ENCODE assay signal across 17 cellular contexts in genomic region chr1:230792691-230793462, GRCh38. TPM values are rescaled to one million over a fixed set of nuclear protein-coding genes. Genes with fewer than 3 reads are reported as not detected.
DNase-seq lines count a peak whose midpoint lies in the region; ATAC-seq and TF ChIP-seq lines count a peak whose summit lies in the region.
"Had no signal": no experiment of that assay in that cellular context is flagged by ENCODE, and none has a peak within 500 bp of the region (broad histone marks: within the 10 kb centered on the region; RNA-seq: fewer than 3 reads in every experiment).

No MANE protein-coding gene starts in this region.

- no peak overlapping the region for H3K27ac Mint-ChIP-seq in type B pancreatic cell
- H3K27ac Mint-ChIP-seq: activated T-cell treated with anti-CD3 and anti-CD28 coated beads, Interleukin-2, amount 50 U/mL, for 72 hours; stimulated activated naive CD8-positive, alpha-beta T cell treated with anti-CD3 and anti-CD28 coated beads, Interleukin-15, Interleukin-2, amounts not matched to agents 100 ng/mL and 50 ng/mL, for 24 hours; WTC11 had no signal

- no peak overlapping the region for H3K27ac ChIP-seq in SK-N-SH (ENCODE audit: low read depth in 2 of 2, low read length in 1 of 2)
- H3K27ac ChIP-seq: lower lobe of right lung, pancreas had no signal

- H2AFZ ChIP-seq in SK-N-SH (ENCODE audit: low read depth), result no peak overlapping the region

- H3K36me3 ChIP-seq in SK-N-SH (replicated peaks in 1 of 2; ENCODE audit: control insufficient read depth in 1 of 2, insufficient read depth in 2 of 2, low read length in 1 of 2), result no peaks in the 10 kb centered on the region
- H3K36me3 ChIP-seq: lower lobe of right lung, pancreas had no signal

- no peak for ATAC-seq in SK-N-SH treated with all-trans-retinoic acid at 6 μM for 48 hours
- ATAC-seq in sciatic nerve, result no peak
- ATAC-seq: activated T-cell treated with anti-CD3 and anti-CD28 coated beads, Interleukin-2, amount 50 U/mL, for 72 hours; lower lobe of right lung; WTC11 had no signal

- H3K9me3 Mint-ChIP-seq in type B pancreatic cell, result no peaks in the 10 kb centered on the region
- H3K9me3 Mint-ChIP-seq: activated T-cell treated with anti-CD3 and anti-CD28 coated beads, Interleukin-2, amount 50 U/mL, for 72 hours; stimulated activated naive CD8-positive, alpha-beta T cell treated with anti-CD3 and anti-CD28 coated beads, Interleukin-15, Interleukin-2, amounts not matched to agents 100 ng/mL and 50 ng/mL, for 24 hours; WTC11 had no signal

- no peak overlapping the region for H3K9ac ChIP-seq in SK-N-SH

- H3K9me3 ChIP-seq in SK-N-SH, result no peaks in the 10 kb centered on the region
- H3K9me3 ChIP-seq: lower lobe of right lung, pancreas had no signal

- POLR2A ChIA-PET in SK-N-SH (lab: Yijun Ruan, JAX), result no interaction called here

- no peak overlapping the region for H3K4me2 ChIP-seq in SK-N-SH

- H3K9me2 ChIP-seq in SK-N-SH, result no peaks in the 10 kb centered on the region

- TF ChIP-seq CTCF in SK-N-SH (IDR thresholded peaks at IDR 0.05) (no peak; the same call in 1 of the 2 replicates), epithelial cell of proximal tubule (conservative IDR thresholded peaks at IDR 0.05; ENCODE audit: low read depth, low read length) (peak; percentile 32), type B pancreatic cell (conservative IDR thresholded peaks at IDR 0.05) (peak; percentile 40)

- WGBS in SK-N-SH (ENCODE audit: low lambda C conversion rate), result 70% methylated on average over 12 of the region's 13 CpGs

- no peak for TF ChIP-seq EP300 in SK-N-SH (IDR thresholded peaks at IDR 0.05; ENCODE audit: borderline replicate concordance in 1 of 2, low read depth in 1 of 2, low read length in 1 of 2)

- H3F3A ChIP-seq in SK-N-SH (replicated peaks; ENCODE audit: insufficient read depth), result no peaks in the 10 kb centered on the region

- H3K4me3 Mint-ChIP-seq in type B pancreatic cell, result no peak overlapping the region
- H3K4me3 Mint-ChIP-seq: activated T-cell treated with anti-CD3 and anti-CD28 coated beads, Interleukin-2, amount 50 U/mL, for 72 hours; stimulated activated naive CD8-positive, alpha-beta T cell treated with anti-CD3 and anti-CD28 coated beads, Interleukin-15, Interleukin-2, amounts not matched to agents 100 ng/mL and 50 ng/mL, for 24 hours; WTC11 had no signal

- no peaks in the 10 kb centered on the region for H4K20me1 ChIP-seq in SK-N-SH (ENCODE audit: insufficient read depth)

- no peaks in the 10 kb centered on the region for H3K4me1 ChIP-seq in SK-N-SH (ENCODE audit: control insufficient read depth in 1 of 2, insufficient read depth in 2 of 2, low read depth in 1 of 2, low read length in 1 of 2)
- H3K4me1 ChIP-seq: lower lobe of right lung, pancreas had no signal

- H3K4me3 ChIP-seq in SK-N-SH (ENCODE audit: low read depth in 2 of 2, low read length in 1 of 2) (no peak overlapping the region), epithelial cell of proximal tubule (ENCODE audit: low read depth, low read length) (no peak overlapping the region)
- H3K4me3 ChIP-seq: lower lobe of right lung, pancreas had no signal

- no peaks in the 10 kb centered on the region for H3K36me3 Mint-ChIP-seq in type B pancreatic cell
- H3K36me3 Mint-ChIP-seq: WTC11 had no signal

- intact Hi-C loops in sciatic nerve (cut with DNase I), result loop anchor here (10.0 kb wide), 1 partner anchor 422 kb away; no protein-coding TSS in a partner anchor

- H3K27me3 ChIP-seq in SK-N-SH (ENCODE audit: insufficient read depth), result no peaks in the 10 kb centered on the region
- H3K27me3 ChIP-seq: pancreas had no signal

- DNase-seq in SK-N-SH (no peak), NCI-H69 (lab: John Stamatoyannopoulos, UW) (peak; percentile 41), epithelial cell of proximal tubule (ENCODE audit: low read depth) (no peak), type B pancreatic cell (ENCODE audit: extremely low spot score, unreplicated experiment) (peak; percentile 62), NCI-H345 treated with DMSO at 0.1 percent for 48 hours (lab: John Stamatoyannopoulos, UW; ENCODE audit: unreplicated experiment) (no peak), NCI-H1048 (lab: John Stamatoyannopoulos, UW) (no peak), sciatic nerve (ENCODE audit: low spot score) (no peak)
- DNase-seq: activated T-cell treated with anti-CD3 and anti-CD28 coated beads, Interleukin-2, amount 50 U/mL, for 72 hours; glutamatergic neuron; lower lobe of right lung; NCI-H226; pancreas; SHP77 treated with DMSO at 0.1 percent for 48 hours; stimulated activated CD4-positive, alpha-beta T cell treated with anti-CD3 and anti-CD28 coated beads, Interleukin-4, amount 100 ng/mL, for 1 hour had no signal

- peaks cover 11% of the 10 kb centered on the region for H3K4me1 Mint-ChIP-seq in type B pancreatic cell (ENCODE audit: unreplicated experiment)
- H3K4me1 Mint-ChIP-seq: WTC11 had no signal

- no peaks in the 10 kb centered on the region for H3K79me2 ChIP-seq in SK-N-SH (ENCODE audit: insufficient read depth)

- CTCF ChIA-PET in SK-N-SH (lab: Yijun Ruan, JAX), result interaction anchor here (0.6 to 1.0 kb wide), 3 partner anchors 9 to 151 kb away, joined by 3 read pairs; no protein-coding TSS in a partner anchor

- no peaks in the 10 kb centered on the region for H3K27me3 Mint-ChIP-seq in type B pancreatic cell

- TF ChIP-seq RAD21 in SK-N-SH (IDR thresholded peaks at IDR 0.05; ENCODE audit: low read length), result peak; percentile 38

TF ChIP-seq in SK-N-SH, 30 proteins besides CTCF, POLR2A, EP300 and RAD21 (continues in another document):
- TF ChIP-seq TEAD4 (IDR thresholded peaks at IDR 0.05; ENCODE audit: borderline replicate concordance, insufficient read depth) (no peak), POLR2AphosphoS5 (IDR thresholded peaks at IDR 0.05; ENCODE audit: low read depth, low read length) (no peak), NFIC (IDR thresholded peaks at IDR 0.05; ENCODE audit: borderline replicate concordance) (no peak), MAX (IDR thresholded peaks at IDR 0.05; ENCODE audit: low read depth) (no peak), TCF12 (IDR thresholded peaks at IDR 0.05) (no peak), RCOR1 (IDR thresholded peaks at IDR 0.05; ENCODE audit: low read length) (no peak), NRF1 (IDR thresholded peaks at IDR 0.05; ENCODE audit: low read depth, low read length) (no peak), SIN3A (IDR thresholded peaks at IDR 0.05; ENCODE audit: borderline replicate concordance, low read depth, low read length) (no peak)
- TF ChIP-seq, protein P1, sequence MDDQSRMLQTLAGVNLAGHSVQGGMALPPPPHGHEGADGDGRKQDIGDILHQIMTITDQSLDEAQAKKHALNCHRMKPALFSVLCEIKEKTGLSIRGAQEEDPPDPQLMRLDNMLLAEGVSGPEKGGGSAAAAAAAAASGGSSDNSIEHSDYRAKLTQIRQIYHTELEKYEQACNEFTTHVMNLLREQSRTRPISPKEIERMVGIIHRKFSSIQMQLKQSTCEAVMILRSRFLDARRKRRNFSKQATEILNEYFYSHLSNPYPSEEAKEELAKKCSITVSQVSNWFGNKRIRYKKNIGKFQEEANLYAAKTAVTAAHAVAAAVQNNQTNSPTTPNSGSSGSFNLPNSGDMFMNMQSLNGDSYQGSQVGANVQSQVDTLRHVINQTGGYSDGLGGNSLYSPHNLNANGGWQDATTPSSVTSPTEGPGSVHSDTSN (IDR thresholded peaks at IDR 0.05), result no peak

TF ChIP-seq in SK-N-SH treated with all-trans-retinoic acid at 6 μM for 48 hours, 23 proteins besides CTCF, POLR2A, EP300 and RAD21:
- no peak for TF ChIP-seq ZFP3 (CRISPR knock-in tag; IDR thresholded peaks at IDR 0.05)

RNA-seq across cellular contexts. Expression of gene CAPN9, which starts 45.7 kb away (rescaled TPM):
- not detected in 2 replicates for polyA plus RNA-seq in SK-N-SH (2012; rRNA removed)
- not detected in 2 replicates for polyA plus RNA-seq in SK-N-SH (2012; cell fraction: cytosol; rRNA removed)
- polyA plus RNA-seq in SK-N-SH (2012; cell fraction: nucleus; rRNA removed), result not detected in 2 replicates
- total RNA-seq in epithelial cell of proximal tubule (not detected in 2 replicates), type B pancreatic cell (ENCODE audit: low replicate concordance) (0.72 and 1.1 TPM in 2 replicates), sciatic nerve (0.13 TPM)
- total RNA-seq: activated T-cell treated with anti-CD3 and anti-CD28 coated beads, Interleukin-2, amount 50 U/mL, for 72 hours; WTC11 had no signal
- polyA plus RNA-seq: pancreas had no signal

Comparison
In these comparisons a context has a peak if more than half of its experiments do, and no peak if none do; other contexts are left out.
1. DNase-seq: peak in NCI-H69 (single experiment) and type B pancreatic cell (single experiment); none in SK-N-SH (single experiment), epithelial cell of proximal tubule (single experiment), NCI-H345 treated with DMSO at 0.1 percent for 48 hours (single experiment), NCI-H1048 (single experiment) and sciatic nerve (single experiment).